In the genomic region with DNA sequence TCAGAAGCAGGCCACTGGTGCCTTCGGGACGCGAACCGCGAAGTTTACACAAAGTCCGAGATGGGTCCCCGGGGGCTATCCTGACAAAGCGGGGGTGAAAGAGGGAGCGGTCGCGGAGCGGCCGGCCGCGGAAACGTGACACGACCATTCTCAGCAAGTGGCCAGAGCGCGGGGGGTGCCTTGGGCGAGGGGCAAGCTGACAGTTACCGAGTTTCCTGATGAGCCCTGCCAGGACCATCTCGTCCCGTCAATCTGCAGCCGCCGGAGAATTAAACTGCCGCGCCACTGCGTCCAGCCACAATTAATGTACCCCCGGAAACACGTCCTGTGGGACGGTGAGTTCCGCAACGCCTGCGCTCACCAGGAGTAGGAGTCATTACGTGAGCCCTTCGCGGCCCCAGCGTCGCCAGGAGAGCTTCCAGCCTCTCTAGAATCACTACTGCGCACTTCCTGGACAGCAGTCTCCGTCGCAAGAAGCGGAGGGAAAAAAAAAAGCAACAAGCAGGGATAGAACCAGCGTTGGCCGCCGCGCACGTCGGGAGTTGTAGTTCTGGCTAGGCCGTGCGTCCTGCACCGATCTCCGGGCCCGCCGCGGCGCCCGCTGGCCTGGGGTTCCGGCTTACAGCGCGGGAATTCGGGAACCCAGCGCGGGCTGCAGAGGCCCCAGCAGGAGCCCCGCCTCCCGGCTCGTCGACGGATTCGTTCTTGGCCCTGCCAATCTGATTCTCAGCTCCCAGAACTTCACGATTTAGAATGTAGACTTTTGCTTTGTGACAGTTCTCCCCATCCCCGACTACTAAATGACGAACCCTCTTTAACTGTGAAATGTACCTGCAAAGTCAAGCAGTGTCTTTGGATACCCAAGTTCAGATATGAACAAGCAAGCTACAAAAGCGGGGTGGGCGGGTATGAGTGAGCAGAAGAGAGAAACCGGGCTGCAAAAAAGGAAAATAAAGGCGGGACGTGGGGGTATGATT, we compare ENCODE assay signal across 1 cellular context.
TF ChIP-seq lines count a peak whose summit lies in the region.

Gene RTTN, minus strand, starts transcription at position 267 of the 977 bp plus-strand sequence. Its CDS starts 29 bp downstream, at position 238.

TF ChIP-seq in H1, 55 proteins besides CTCF, POLR2A, EP300 and RAD21:
- TF ChIP-seq TEAD4 (IDR thresholded peaks at IDR 0.05; ENCODE audit: low read depth, low read length) (peak; percentile 77), POU5F1 (IDR thresholded peaks at IDR 0.05; ENCODE audit: low read depth, low read length) (no peak), BACH1 (IDR thresholded peaks at IDR 0.05; ENCODE audit: low read length) (no peak; the same call in 1 of the 2 replicates), CTBP2 (IDR thresholded peaks at IDR 0.05; ENCODE audit: borderline replicate concordance, insufficient read depth, insufficient read length, low read length) (peak; percentile 94), TAF7 (optimal IDR thresholded peaks at IDR 0.05; ENCODE audit: borderline replicate concordance, low read depth, low read length) (no peak), MAFK (IDR thresholded peaks at IDR 0.05; ENCODE audit: low read depth, low read length) (no peak), BRCA1 (IDR thresholded peaks at IDR 0.05; ENCODE audit: low read depth, low read length) (no peak), CHD2 (IDR thresholded peaks at IDR 0.05; ENCODE audit: low read length) (peak; percentile 70), EZH2 (IDR thresholded peaks at IDR 0.05; ENCODE audit: low read depth, low read length, severe bottlenecking) (no peak), SIRT6 (IDR thresholded peaks at IDR 0.05; ENCODE audit: low read length) (no peak), ATF2 (IDR thresholded peaks at IDR 0.05; ENCODE audit: low read length) (0 out of 2 replicates have a peak, but pooled peaks have one; percentile 28), GABPA (IDR thresholded peaks at IDR 0.05; ENCODE audit: borderline replicate concordance, insufficient read depth, low read length) (peak; percentile 78), YY1 (IDR thresholded peaks at IDR 0.05; ENCODE audit: low read depth, low read length) (no peak), FOSL1 (IDR thresholded peaks at IDR 0.05; ENCODE audit: insufficient read depth, low read depth, low read length) (0 out of 2 replicates have a peak, but pooled peaks have one; percentile 35), CBX5 (IDR thresholded peaks at IDR 0.05; ENCODE audit: low read depth, low read length) (no peak), NRF1 (IDR thresholded peaks at IDR 0.05; ENCODE audit: low read depth, low read length) (no peak), ASH2L (IDR thresholded peaks at IDR 0.05; ENCODE audit: low read length) (peak; percentile 98), KDM4A (IDR thresholded peaks at IDR 0.05; ENCODE audit: low read depth, low read length, severe bottlenecking) (peak; percentile 83), TAF1 (IDR thresholded peaks at IDR 0.05; ENCODE audit: low read depth, low read length) (peak; percentile 92), TCF12 (IDR thresholded peaks at IDR 0.05; ENCODE audit: low read depth, low read length) (no peak), KDM5A (IDR thresholded peaks at IDR 0.05; ENCODE audit: low read length) (peak; percentile 97), RNF2 (IDR thresholded peaks at IDR 0.05; ENCODE audit: borderline replicate concordance, low read depth, low read length, missing control alignments, poor library complexity, severe bottlenecking) (no peak), PHF8 (conservative IDR thresholded peaks at IDR 0.05; ENCODE audit: low read depth, low read length) (peak; percentile 72), HDAC6 (IDR thresholded peaks at IDR 0.05; ENCODE audit: low read depth, low read length) (no peak), TBP (IDR thresholded peaks at IDR 0.05; ENCODE audit: low read depth, low read length) (peak; percentile 52), RFX5 (IDR thresholded peaks at IDR 0.05; ENCODE audit: borderline replicate concordance, low read depth, low read length) (0 out of 2 replicates have a peak, but pooled peaks have one; percentile 10), RBBP5 (IDR thresholded peaks at IDR 0.05; ENCODE audit: borderline replicate concordance, low read depth, low read length) (peak; percentile 75; the same call in 1 of the 2 replicates), SAP30 (IDR thresholded peaks at IDR 0.05; ENCODE audit: insufficient read depth, insufficient replicate concordance, low read length) (peak; percentile 87), SP1 (IDR thresholded peaks at IDR 0.05; ENCODE audit: low read depth, low read length) (peak; percentile 74; the same call in 1 of the 2 replicates), POLR2AphosphoS5 (IDR thresholded peaks at IDR 0.05; ENCODE audit: low read depth, low read length) (peak; percentile 58), SRF (IDR thresholded peaks at IDR 0.05; ENCODE audit: low read depth, low read length) (no peak; the same call in 1 of the 2 replicates), EGR1 (IDR thresholded peaks at IDR 0.05; ENCODE audit: borderline replicate concordance, low read depth, low read length) (peak; percentile 28; the same call in 1 of the 2 replicates), SIN3A (conservative IDR thresholded peaks at IDR 0.05 in 1 of 2, IDR thresholded peaks at IDR 0.05 in 1 of 2; ENCODE audit: low read depth in 1 of 2, low read length in 2 of 2) (peak in 1 of 2 experiments; percentile 76; a peak in 3 of 4 replicates), SIX5 (IDR thresholded peaks at IDR 0.05; ENCODE audit: low read depth, low read length) (peak; percentile 69), CHD1 (IDR thresholded peaks at IDR 0.05; ENCODE audit: low read depth, low read length) (no peak), CREB1 (IDR thresholded peaks at IDR 0.05) (peak; percentile 70), KDM1A (IDR thresholded peaks at IDR 0.05; ENCODE audit: borderline replicate concordance, low read length) (no peak), NANOG (IDR thresholded peaks at IDR 0.05; ENCODE audit: insufficient read depth, low read depth, low read length, poor library complexity, severe bottlenecking) (no peak), ZNF274 (IDR thresholded peaks at IDR 0.05; ENCODE audit: borderline replicate concordance, extremely low read depth, low read length) (no peak), SP4 (IDR thresholded peaks at IDR 0.05; ENCODE audit: low read length) (peak; percentile 80), CHD7 (IDR thresholded peaks at IDR 0.05; ENCODE audit: insufficient replicate concordance, low read length) (no peak), JUND (IDR thresholded peaks at IDR 0.05; ENCODE audit: low read length) (peak; percentile 50; the same call in 1 of the 2 replicates), SP2 (IDR thresholded peaks at IDR 0.05; ENCODE audit: low read length) (peak; percentile 36; the same call in 1 of the 2 replicates), HDAC2 (IDR thresholded peaks at IDR 0.05; ENCODE audit: borderline replicate concordance in 1 of 2, low read depth in 2 of 2, low read length in 2 of 2) (peak in 1 of 2 experiments; percentile 78; a peak in 2 of 4 replicates)
- TF ChIP-seq, protein P1, sequence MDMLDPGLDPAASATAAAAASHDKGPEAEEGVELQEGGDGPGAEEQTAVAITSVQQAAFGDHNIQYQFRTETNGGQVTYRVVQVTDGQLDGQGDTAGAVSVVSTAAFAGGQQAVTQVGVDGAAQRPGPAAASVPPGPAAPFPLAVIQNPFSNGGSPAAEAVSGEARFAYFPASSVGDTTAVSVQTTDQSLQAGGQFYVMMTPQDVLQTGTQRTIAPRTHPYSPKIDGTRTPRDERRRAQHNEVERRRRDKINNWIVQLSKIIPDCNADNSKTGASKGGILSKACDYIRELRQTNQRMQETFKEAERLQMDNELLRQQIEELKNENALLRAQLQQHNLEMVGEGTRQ (IDR thresholded peaks at IDR 0.05; ENCODE audit: low read length), result no peak
- TF ChIP-seq, protein P2, sequence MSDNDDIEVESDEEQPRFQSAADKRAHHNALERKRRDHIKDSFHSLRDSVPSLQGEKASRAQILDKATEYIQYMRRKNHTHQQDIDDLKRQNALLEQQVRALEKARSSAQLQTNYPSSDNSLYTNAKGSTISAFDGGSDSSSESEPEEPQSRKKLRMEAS (IDR thresholded peaks at IDR 0.05), result 0 out of 2 replicates have a peak, but pooled peaks have one; percentile 16
- TF ChIP-seq, protein P3, sequence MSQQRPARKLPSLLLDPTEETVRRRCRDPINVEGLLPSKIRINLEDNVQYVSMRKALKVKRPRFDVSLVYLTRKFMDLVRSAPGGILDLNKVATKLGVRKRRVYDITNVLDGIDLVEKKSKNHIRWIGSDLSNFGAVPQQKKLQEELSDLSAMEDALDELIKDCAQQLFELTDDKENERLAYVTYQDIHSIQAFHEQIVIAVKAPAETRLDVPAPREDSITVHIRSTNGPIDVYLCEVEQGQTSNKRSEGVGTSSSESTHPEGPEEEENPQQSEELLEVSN (IDR thresholded peaks at IDR 0.05), result peak; percentile 87
